ENCODE assay signal across 14 cellular contexts in genomic region chr11:46952553-46952952, GRCh38. TPM values are rescaled to one million over a fixed set of nuclear protein-coding genes. Genes with fewer than 3 reads are reported as not detected.
DNase-seq lines count a peak whose midpoint lies in the region; ATAC-seq and TF ChIP-seq lines count a peak whose summit lies in the region.
"Had no signal": no experiment of that assay in that cellular context is flagged by ENCODE, and none has a peak within 500 bp of the region (broad histone marks: within the 10 kb centered on the region; RNA-seq: fewer than 3 reads in every experiment).

No MANE protein-coding gene starts in this region.

- no peak overlapping the region for H2AFZ ChIP-seq in neural progenitor cell (replicated peaks)

- no peak for DNase-seq in activated T-cell treated with anti-CD3 and anti-CD28 coated beads, Interleukin-2, amount 50 U/mL, for 24 hours
- no peak for DNase-seq in activated T-cell treated with anti-CD3 and anti-CD28 coated beads for 4 hours
- DNase-seq in HCEC 1CT, result peak; percentile 10
- DNase-seq in activated CD4-positive, alpha-beta memory T cell treated with anti-CD3 and anti-CD28 coated beads for 36 hours, result no peak
- no peak for DNase-seq in neural progenitor cell (ENCODE audit: low spot score)
- DNase-seq in NCI-H226, result no peak
- DNase-seq in stimulated activated naive B cell treated with anti-CD40 and anti-IgM and Interleukin-4, amounts not matched to agents 10 μg/mL and 1 μg/mL and 100 μg/mL, for 72 hours, result no peak
- DNase-seq: CD8-positive, alpha-beta T cell; DMS79 treated with DMSO at 0.1 percent for 48 hours; GDM1; KG1; NCI-H1092 had no signal

- H3K4me2 ChIP-seq in neural progenitor cell, result peak overlapping the region; percentile 61

- peaks cover 22% of the 10 kb centered on the region for H3K79me2 ChIP-seq in neural progenitor cell (ENCODE audit: low read depth)

- TF ChIP-seq CTCF in neural progenitor cell (IDR thresholded peaks at IDR 0.05), result no peak

- H3K4me3 ChIP-seq in neural progenitor cell, result no peak overlapping the region

- H3K36me3 ChIP-seq in neural progenitor cell, result no peaks in the 10 kb centered on the region

- intact Hi-C loops in activated CD4-positive, alpha-beta memory T cell treated with anti-CD3 and anti-CD28 coated beads for 36 hours (cut with micrococcal nuclease), result no loop called here

- no peak for ATAC-seq in stimulated activated naive B cell treated with anti-CD40 and anti-IgM and Interleukin-4, amounts not matched to agents 10 μg/mL and 1 μg/mL and 100 μg/mL, for 72 hours (replicated peaks)
- ATAC-seq: CD8-positive, alpha-beta T cell had no signal

- no peaks in the 10 kb centered on the region for H3K27me3 ChIP-seq in neural progenitor cell

- peaks cover 4% of the 10 kb centered on the region for H3K36me3 Mint-ChIP-seq in activated T-cell treated with anti-CD3 and anti-CD28 coated beads, Interleukin-2, amount 50 U/mL, for 24 hours (ENCODE audit: low read depth)
- H3K36me3 Mint-ChIP-seq in activated CD4-positive, alpha-beta memory T cell treated with anti-CD3 and anti-CD28 coated beads for 36 hours, result no peaks in the 10 kb centered on the region
- peaks cover 12% of the 10 kb centered on the region for H3K36me3 Mint-ChIP-seq in neural progenitor cell
- H3K36me3 Mint-ChIP-seq in stimulated activated naive B cell treated with anti-CD40 and anti-IgM and Interleukin-4, amounts not matched to agents 10 μg/mL and 1 μg/mL and 100 μg/mL, for 72 hours, result peaks cover 5 to 15% of the 10 kb centered on the region in 2 donors

- H4K20me1 ChIP-seq in neural progenitor cell (ENCODE audit: low read depth), result peaks cover 67% of the 10 kb centered on the region

- peaks cover 17% of the 10 kb centered on the region for H3K4me1 Mint-ChIP-seq in activated T-cell treated with anti-CD3 and anti-CD28 coated beads, Interleukin-2, amount 50 U/mL, for 24 hours (ENCODE audit: low read depth)
- H3K4me1 Mint-ChIP-seq in activated CD4-positive, alpha-beta memory T cell treated with anti-CD3 and anti-CD28 coated beads for 36 hours (ENCODE audit: low read depth), result peaks cover 10% of the 10 kb centered on the region
- H3K4me1 Mint-ChIP-seq in neural progenitor cell, result peaks cover 48% of the 10 kb centered on the region
- H3K4me1 Mint-ChIP-seq in stimulated activated naive B cell treated with anti-CD40 and anti-IgM and Interleukin-4, amounts not matched to agents 10 μg/mL and 1 μg/mL and 100 μg/mL, for 72 hours, result peaks cover 3 to 8% of the 10 kb centered on the region in 2 donors

- no peak overlapping the region for H3K27ac ChIP-seq in neural progenitor cell
- H3K27ac ChIP-seq: HL-60 had no signal

- no peak overlapping the region for H3K4me3 Mint-ChIP-seq in activated T-cell treated with anti-CD3 and anti-CD28 coated beads, Interleukin-2, amount 50 U/mL, for 24 hours
- H3K4me3 Mint-ChIP-seq in activated CD4-positive, alpha-beta memory T cell treated with anti-CD3 and anti-CD28 coated beads for 36 hours, result no peak overlapping the region
- no peak overlapping the region for H3K4me3 Mint-ChIP-seq in neural progenitor cell
- no peak overlapping the region for H3K4me3 Mint-ChIP-seq in stimulated activated naive B cell treated with anti-CD40 and anti-IgM and Interleukin-4, amounts not matched to agents 10 μg/mL and 1 μg/mL and 100 μg/mL, for 72 hours
- H3K4me3 Mint-ChIP-seq: B cell; CD8-positive, alpha-beta T cell had no signal

- no peak overlapping the region for H3K9ac ChIP-seq in neural progenitor cell

- H3K27ac Mint-ChIP-seq in activated T-cell treated with anti-CD3 and anti-CD28 coated beads, Interleukin-2, amount 50 U/mL, for 24 hours, result peak overlapping the region; percentile 53
- H3K27ac Mint-ChIP-seq in activated CD4-positive, alpha-beta memory T cell treated with anti-CD3 and anti-CD28 coated beads for 36 hours, result peak overlapping the region; percentile 46
- H3K27ac Mint-ChIP-seq in neural progenitor cell, result no peak overlapping the region
- H3K27ac Mint-ChIP-seq in stimulated activated naive B cell treated with anti-CD40 and anti-IgM and Interleukin-4, amounts not matched to agents 10 μg/mL and 1 μg/mL and 100 μg/mL, for 72 hours, result no peak overlapping the region
- H3K27ac Mint-ChIP-seq: B cell; CD8-positive, alpha-beta T cell had no signal

- peaks cover 44% of the 10 kb centered on the region for H3F3A ChIP-seq in neural progenitor cell (ENCODE audit: low read depth)

- CTCF ChIA-PET in activated CD4-positive, alpha-beta memory T cell treated with anti-CD3 and anti-CD28 coated beads for 36 hours (lab: Charles Lee), result no interaction called here

- no peaks in the 10 kb centered on the region for H3K9me3 Mint-ChIP-seq in activated T-cell treated with anti-CD3 and anti-CD28 coated beads, Interleukin-2, amount 50 U/mL, for 24 hours
- no peaks in the 10 kb centered on the region for H3K9me3 Mint-ChIP-seq in activated CD4-positive, alpha-beta memory T cell treated with anti-CD3 and anti-CD28 coated beads for 36 hours
- no peaks in the 10 kb centered on the region for H3K9me3 Mint-ChIP-seq in neural progenitor cell
- H3K9me3 Mint-ChIP-seq in stimulated activated naive B cell treated with anti-CD40 and anti-IgM and Interleukin-4, amounts not matched to agents 10 μg/mL and 1 μg/mL and 100 μg/mL, for 72 hours, result no peaks in the 10 kb centered on the region
- H3K9me3 Mint-ChIP-seq: CD8-positive, alpha-beta T cell had no signal

- peaks cover 43% of the 10 kb centered on the region for H3K4me1 ChIP-seq in neural progenitor cell

- H3K9me3 ChIP-seq in neural progenitor cell (ENCODE audit: low read depth), result no peaks in the 10 kb centered on the region

- POLR2A ChIA-PET in activated CD4-positive, alpha-beta memory T cell treated with anti-CD3 and anti-CD28 coated beads for 36 hours (lab: Charles Lee), result no interaction called here

- H3K27me3 Mint-ChIP-seq in activated T-cell treated with anti-CD3 and anti-CD28 coated beads, Interleukin-2, amount 50 U/mL, for 24 hours, result no peaks in the 10 kb centered on the region
- H3K27me3 Mint-ChIP-seq in activated CD4-positive, alpha-beta memory T cell treated with anti-CD3 and anti-CD28 coated beads for 36 hours, result no peaks in the 10 kb centered on the region
- no peaks in the 10 kb centered on the region for H3K27me3 Mint-ChIP-seq in neural progenitor cell (ENCODE audit: insufficient read depth, low read depth)
- H3K27me3 Mint-ChIP-seq in stimulated activated naive B cell treated with anti-CD40 and anti-IgM and Interleukin-4, amounts not matched to agents 10 μg/mL and 1 μg/mL and 100 μg/mL, for 72 hours, result no peaks in the 10 kb centered on the region
- H3K27me3 Mint-ChIP-seq: B cell had no signal

RNA-seq across cellular contexts. Expression of gene CSTPP1, which starts 16.0 kb away (rescaled TPM):
- total RNA-seq in activated CD4-positive, alpha-beta memory T cell treated with anti-CD3 and anti-CD28 coated beads for 36 hours, result 10 to 100 TPM; 18.4 to 18.5 TPM
- 32.7 and 51.7 TPM in 2 replicates for total RNA-seq in neural progenitor cell (ENCODE audit: low replicate concordance)

RNA-seq across cellular contexts. Expression of gene LRP4, which starts 34.2 kb away (rescaled TPM):
- total RNA-seq in activated CD4-positive, alpha-beta memory T cell treated with anti-CD3 and anti-CD28 coated beads for 36 hours, result under 1 TPM in 1 of 2 experiments, not detected in 1; 0.05 TPM
- 9.2 and 12.0 TPM in 2 replicates for total RNA-seq in neural progenitor cell (ENCODE audit: low replicate concordance)
- total RNA-seq: B cell; CD8-positive, alpha-beta T cell had no signal

Comparison
In these comparisons a context has a peak if more than half of its experiments do, and no peak if none do; other contexts are left out.
1. H3K27ac Mint-ChIP-seq: peak in activated T-cell treated with anti-CD3 and anti-CD28 coated beads, Interleukin-2, amount 50 U/mL, for 24 hours (single experiment) and activated CD4-positive, alpha-beta memory T cell treated with anti-CD3 and anti-CD28 coated beads for 36 hours (single experiment); none in neural progenitor cell (single experiment) and stimulated activated naive B cell treated with anti-CD40 and anti-IgM and Interleukin-4, amounts not matched to agents 10 μg/mL and 1 μg/mL and 100 μg/mL, for 72 hours (single experiment).